In the genomic region with DNA sequence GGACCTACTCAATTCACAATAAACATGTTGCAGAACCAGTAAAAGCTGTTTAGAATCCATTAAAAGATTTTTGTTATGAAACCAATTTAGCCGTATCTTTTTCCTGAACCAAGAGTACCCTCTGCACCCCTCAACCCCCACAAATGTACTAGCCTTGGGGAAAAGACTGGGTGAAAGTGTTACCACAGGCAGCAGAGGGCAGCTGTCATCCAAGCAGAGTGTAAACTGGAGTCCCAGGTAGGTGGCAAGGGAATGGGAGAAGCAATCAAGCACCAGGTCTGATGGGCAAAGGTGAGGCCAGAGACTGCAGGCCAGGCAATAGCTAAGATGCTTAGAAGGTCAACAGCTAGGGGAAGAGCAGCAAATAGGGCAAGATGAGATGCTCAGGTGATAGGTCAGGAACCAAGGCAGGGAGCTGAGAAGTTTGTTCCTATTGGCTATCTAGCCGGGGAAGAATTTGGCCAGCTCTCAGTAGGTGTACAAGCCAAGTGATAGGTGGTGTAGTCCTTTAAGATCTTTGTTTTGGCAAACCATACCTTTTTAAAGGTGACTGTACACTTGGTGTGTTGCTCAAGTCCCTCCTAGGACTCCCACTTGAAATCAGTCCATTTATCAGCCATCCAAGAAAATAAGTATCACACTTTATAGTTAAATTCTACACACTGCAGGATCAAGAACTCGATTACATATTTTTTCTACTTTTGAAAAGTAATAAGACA, we compare ENCODE assay signal across 20 cellular contexts.
DNase-seq lines count a peak whose midpoint lies in the region; ATAC-seq, FAIRE-seq and TF ChIP-seq lines count a peak whose summit lies in the region.
"Had no signal": no experiment of that assay in that cellular context is flagged by ENCODE, and none has a peak within 500 bp of the region (broad histone marks: within the 10 kb centered on the region; RNA-seq: fewer than 3 reads in every experiment).

No MANE protein-coding gene starts in this region.

- H3K4me3 ChIP-seq in BE2C (ENCODE audit: low read depth, low read length) (no peak overlapping the region), body of pancreas (no peak overlapping the region), HepG2 (replicated peaks in 1 of 3; ENCODE audit: insufficient read depth in 1 of 3, low read depth in 2 of 3, low read length in 3 of 3) (no peak overlapping the region)
- no peak overlapping the region for H3K4me3 ChIP-seq in effector memory CD4-positive, alpha-beta T cell (ENCODE audit: insufficient read depth, low read depth, low read length, poor library complexity, severe bottlenecking)
- H3K4me3 ChIP-seq: ovary, SJSA1, spleen had no signal

- POLR2A ChIA-PET in HepG2 (lab: Yijun Ruan, JAX) = no interaction called here

- H3K36me3 Mint-ChIP-seq in glutamatergic neuron (ENCODE audit: unreplicated experiment) = no peaks in the 10 kb centered on the region

- no peaks in the 10 kb centered on the region for H4K20me1 ChIP-seq in HepG2 (ENCODE audit: insufficient read depth, low read length)

- intact Hi-C loops in body of pancreas (cut with DNase I) (no loop called here), HepG2 (cut with micrococcal nuclease; ENCODE audit: unreplicated experiment) (loop anchor here (2.0 kb wide), 1 partner anchor 213 kb away; no protein-coding TSS in a partner anchor)

- DNase-seq in BE2C (no peak), HTR-8/SVneo (ENCODE audit: insufficient read length, low spot score) (no peak), body of pancreas (peak; percentile 35 to 64 (median 38)), HepG2 (ENCODE audit: low spot score) (no peak), hepatic stellate cell (ENCODE audit: low spot score) (no peak), glutamatergic neuron (no peak)
- no peak for DNase-seq in central memory CD4-positive, alpha-beta T cell
- no peak for DNase-seq in effector memory CD4-positive, alpha-beta T cell
- DNase-seq: activated CD4-positive, alpha-beta T cell treated with anti-CD3 and anti-CD28 coated beads, Interleukin-2, amount 50 U/mL, for 48 hours; activated naive CD8-positive, alpha-beta T cell treated with anti-CD3 and anti-CD28 coated beads, Interleukin-2, amount 50 U/mL, for 24 hours; activated T-cell treated with anti-CD3 and anti-CD28 coated beads, Interleukin-2, amount 50 U/mL, for 72 hours; foreskin melanocyte; NCI-H1092 treated with DMSO at 0.1 percent for 48 hours; ovary; spleen; stimulated activated naive CD8-positive, alpha-beta T cell treated with anti-CD3 and anti-CD28 coated beads, Interleukin-15, Interleukin-2, amounts not matched to agents 100 U/mL and 50 U/mL, for 24 hours had no signal

- TF ChIP-seq CTCF in BE2C (IDR thresholded peaks at IDR 0.05; ENCODE audit: low read depth, low read length) (0 out of 2 replicates have a peak, but pooled peaks have one; percentile 4), body of pancreas (IDR thresholded peaks at IDR 0.05) (peak in 4 of 7 experiments; percentile 41 to 64 (median 54)), HepG2 (CRISPR knock-in tag; IDR thresholded peaks at IDR 0.05) (peak; percentile 17; the same call in 1 of the 2 replicates), glutamatergic neuron (IDR thresholded peaks at IDR 0.05; ENCODE audit: partially characterized antibody, unreplicated experiment) (no peak)

- H3K4me1 ChIP-seq in BE2C = no peaks in the 10 kb centered on the region
- H3K4me1 ChIP-seq in body of pancreas = peaks cover 11% of the 10 kb centered on the region
- peaks cover 6% of the 10 kb centered on the region for H3K4me1 ChIP-seq in HepG2 (ENCODE audit: insufficient read depth, low read length)
- H3K4me1 ChIP-seq in effector memory CD4-positive, alpha-beta T cell (ENCODE audit: control insufficient read depth, insufficient read depth, low read length, poor library complexity, severe bottlenecking) = no peaks in the 10 kb centered on the region
- H3K4me1 ChIP-seq: spleen had no signal

- H3K9ac ChIP-seq in HepG2 (ENCODE audit: insufficient read depth, low read depth, low read length) = no peak overlapping the region

- no peaks in the 10 kb centered on the region for H3K4me1 Mint-ChIP-seq in glutamatergic neuron (ENCODE audit: low read depth, unreplicated experiment)

- WGBS in body of pancreas, 2 donors = 58 to 73% methylated on average over 3 of the region's 3 CpGs
- 38% methylated on average over 3 of the region's 3 CpGs for WGBS in HepG2 (ENCODE audit: low lambda C conversion rate)

- peak; percentile 63 for ATAC-seq in body of pancreas
- peak; percentile 55 for ATAC-seq in HepG2
- ATAC-seq: activated naive CD8-positive, alpha-beta T cell treated with anti-CD3 and anti-CD28 coated beads, Interleukin-2, amount 50 U/mL, for 24 hours; activated T-cell treated with anti-CD3 and anti-CD28 coated beads, Interleukin-2, amount 50 U/mL, for 72 hours; stimulated activated naive CD8-positive, alpha-beta T cell treated with anti-CD3 and anti-CD28 coated beads, Interleukin-15, Interleukin-2, amounts not matched to agents 100 U/mL and 50 U/mL, for 24 hours had no signal

- H2AFZ ChIP-seq in HepG2 (ENCODE audit: low read length) = no peak overlapping the region

- H3K27ac ChIP-seq in body of pancreas = no peak overlapping the region
- H3K27ac ChIP-seq in HepG2 (ENCODE audit: extremely low read length, insufficient read depth, low read length) = no peak overlapping the region
- no peak overlapping the region for H3K27ac ChIP-seq in effector memory CD4-positive, alpha-beta T cell (ENCODE audit: insufficient read depth, low read length, poor library complexity, severe bottlenecking)
- H3K27ac ChIP-seq: ovary, SJSA1, spleen had no signal

- no peaks in the 10 kb centered on the region for H3K9me3 Mint-ChIP-seq in glutamatergic neuron (ENCODE audit: unreplicated experiment)
- H3K9me3 Mint-ChIP-seq: activated naive CD8-positive, alpha-beta T cell treated with anti-CD3 and anti-CD28 coated beads, Interleukin-2, amount 50 U/mL, for 24 hours; activated T-cell treated with anti-CD3 and anti-CD28 coated beads, Interleukin-2, amount 50 U/mL, for 72 hours; IgD-negative memory B cell had no signal

- in situ Hi-C loops in HepG2 (cut with HindIII; ENCODE audit: extremely low pct_ligation_motif_present, low pct_unique_long_range_greater_than_20kb) = no loop called here

- TF ChIP-seq POLR2A in body of pancreas (IDR thresholded peaks at IDR 0.05) (no peak), HepG2 (IDR thresholded peaks at IDR 0.05; ENCODE audit: insufficient read depth in 1 of 2, low read depth in 2 of 2, low read length in 2 of 2) (no peak)

- TF ChIP-seq RAD21 in HepG2 (CRISPR knock-in tag; IDR thresholded peaks at IDR 0.05) = no peak

- no peak overlapping the region for H3K4me2 ChIP-seq in HepG2 (ENCODE audit: low read depth, low read length)

- H3K27me3 ChIP-seq in BE2C = no peaks in the 10 kb centered on the region
- H3K27me3 ChIP-seq in body of pancreas = no peaks in the 10 kb centered on the region
- peaks cover 0 to 6% of the 10 kb centered on the region in 2 experiments; a peak in 2 of 5 replicates for H3K27me3 ChIP-seq in HepG2 (ENCODE audit: control insufficient read depth in 1 of 2, insufficient read depth in 2 of 2, low read length in 2 of 2)
- H3K27me3 ChIP-seq in effector memory CD4-positive, alpha-beta T cell (replicated peaks; ENCODE audit: control insufficient read depth, insufficient read depth, low read length, poor library complexity, severe bottlenecking) = no peaks in the 10 kb centered on the region
- H3K27me3 ChIP-seq: ovary, SJSA1, spleen had no signal

- no peak overlapping the region for H3K4me3 Mint-ChIP-seq in glutamatergic neuron (ENCODE audit: unreplicated experiment)
- H3K4me3 Mint-ChIP-seq: activated naive CD8-positive, alpha-beta T cell treated with anti-CD3 and anti-CD28 coated beads, Interleukin-2, amount 50 U/mL, for 24 hours; activated T-cell treated with anti-CD3 and anti-CD28 coated beads, Interleukin-2, amount 50 U/mL, for 72 hours; IgD-negative memory B cell had no signal

- no peak overlapping the region for H3K27ac Mint-ChIP-seq in glutamatergic neuron (ENCODE audit: unreplicated experiment)
- H3K27ac Mint-ChIP-seq: activated naive CD8-positive, alpha-beta T cell treated with anti-CD3 and anti-CD28 coated beads, Interleukin-2, amount 50 U/mL, for 24 hours; activated T-cell treated with anti-CD3 and anti-CD28 coated beads, Interleukin-2, amount 50 U/mL, for 72 hours had no signal

- TF ChIP-seq EP300 in HepG2 (IDR thresholded peaks at IDR 0.05; ENCODE audit: low read depth in 2 of 2, low read length in 2 of 2) (no peak), HepG2 (CRISPR knock-in tag; IDR thresholded peaks at IDR 0.05; ENCODE audit: borderline replicate concordance) (no peak)

- H3K27me3 Mint-ChIP-seq in glutamatergic neuron (ENCODE audit: unreplicated experiment) = no peaks in the 10 kb centered on the region
- H3K27me3 Mint-ChIP-seq: IgD-negative memory B cell had no signal

- H3K36me3 ChIP-seq in BE2C = no peaks in the 10 kb centered on the region
- no peaks in the 10 kb centered on the region for H3K36me3 ChIP-seq in body of pancreas (replicated peaks in 1 of 2; ENCODE audit: insufficient read depth in 1 of 2, low read depth in 2 of 2)
- H3K36me3 ChIP-seq in HepG2 (replicated peaks in 1 of 2; ENCODE audit: control insufficient read depth in 1 of 2, insufficient read depth in 2 of 2, low read length in 2 of 2) = no peaks in the 10 kb centered on the region
- H3K36me3 ChIP-seq in effector memory CD4-positive, alpha-beta T cell (ENCODE audit: control insufficient read depth, insufficient read depth, low read length) = no peaks in the 10 kb centered on the region
- H3K36me3 ChIP-seq: ovary, SJSA1, spleen had no signal

- FAIRE-seq in HTR-8/SVneo (lab: Jason Lieb, UNC) (peak; percentile 4), HepG2 (lab: Jason Lieb, UNC) (no peak)
- FAIRE-seq: endometrium, urothelium cell line had no signal

- CTCF ChIA-PET in HepG2 (lab: Yijun Ruan, JAX; ENCODE audit: low intra/inter-chr PET ratio, low total read pairs) = no interaction called here

- BruUV-seq in HepG2 (replicated peaks; lab: Mats Ljungman, UMichigan) = no TSS peak

- no peaks in the 10 kb centered on the region for H3K9me3 ChIP-seq in BE2C
- H3K9me3 ChIP-seq in body of pancreas = no peaks in the 10 kb centered on the region
- no peaks in the 10 kb centered on the region for H3K9me3 ChIP-seq in HepG2 (ENCODE audit: low read length)
- no peaks in the 10 kb centered on the region for H3K9me3 ChIP-seq in effector memory CD4-positive, alpha-beta T cell (ENCODE audit: control insufficient read depth, low read length)
- H3K9me3 ChIP-seq: ovary, SJSA1, spleen had no signal

- no peaks in the 10 kb centered on the region for H3K79me2 ChIP-seq in HepG2 (ENCODE audit: insufficient read depth, low read length)

TF ChIP-seq in HepG2, 621 proteins besides CTCF, POLR2A, EP300 and RAD21:
- TF ChIP-seq ZBTB7A (CRISPR knock-in tag; IDR thresholded peaks at IDR 0.05) (no peak), STAG1 (CRISPR knock-in tag; IDR thresholded peaks at IDR 0.05) (peak; percentile 36; the same call in 1 of the 2 replicates), KMT2A (CRISPR knock-in tag; IDR thresholded peaks at IDR 0.05) (no peak)

Comparison
In these comparisons a context has a peak if more than half of its experiments do, and no peak if none do; other contexts are left out.
1. DNase-seq: peak in body of pancreas (4 of 4); none in BE2C (single experiment), HTR-8/SVneo (single experiment), HepG2 (single experiment), central memory CD4-positive, alpha-beta T cell (single experiment), hepatic stellate cell (single experiment), glutamatergic neuron (single experiment) and effector memory CD4-positive, alpha-beta T cell (0 of 3).